Comparison of ENCODE assay signal across 8 cellular contexts in genomic region chr5:139709587-139710369, GRCh38.
A peak's percentile ranks its signal among the peaks of the same experiment; 100 is the strongest.
DNase-seq lines count a peak whose midpoint lies in the region; ATAC-seq and TF ChIP-seq lines count a peak whose summit lies in the region.

No MANE protein-coding gene starts in this region.

- H3K27me3 ChIP-seq in heart left ventricle: peaks cover 0 to 26% (median 0%) of the 10 kb centered on the region in 9 donors

- 11 to 38% (median 19%) methylated on average over 5 to 59 of the region's 59 CpGs for WGBS in heart left ventricle, 4 donors

- peaks cover 14 to 40% (median 33%) of the 10 kb centered on the region in 12 donors for H3K4me1 ChIP-seq in heart left ventricle

- TF ChIP-seq POLR2A in heart left ventricle (IDR thresholded peaks at IDR 0.05): no peak

- H3K27ac ChIP-seq in heart left ventricle: peak overlapping the region; percentile 46 to 88 (median 77)

- ATAC-seq in heart left ventricle: peak; percentile 12 to 64 (median 38)
- ATAC-seq in HG03139 (IDR thresholded peaks at IDR 0.05; ENCODE audit: unreplicated experiment): no peak

- peak overlapping the region in 10 of 12 donors; percentile 34 to 65 (median 58) for H3K4me3 ChIP-seq in heart left ventricle
- peak overlapping the region; percentile 15 for H3K4me3 ChIP-seq in retinal pigment epithelial cell (ENCODE audit: low read length)

- no peaks in the 10 kb centered on the region for H3K36me3 ChIP-seq in heart left ventricle

- TF ChIP-seq CTCF in heart left ventricle (IDR thresholded peaks at IDR 0.05) (no peak), retinal pigment epithelial cell (conservative IDR thresholded peaks at IDR 0.05; ENCODE audit: low read depth, low read length) (no peak)

- DNase-seq in HK-2 (ENCODE audit: unreplicated experiment): peak; percentile 56
- DNase-seq in activated CD8-positive, alpha-beta memory T cell treated with anti-CD3 and anti-CD28 coated beads for 24 hours: peak; percentile 77
- peak; percentile 58 to 82 (median 77) for DNase-seq in heart left ventricle
- DNase-seq in retinal pigment epithelial cell (ENCODE audit: low read depth): no peak
- no peak for DNase-seq in activated effector memory CD4-positive, alpha-beta T cell treated with anti-CD3 and anti-CD28 coated beads, Interleukin-2, amount 50 U/mL, for 16 hours
- no peak for DNase-seq in NCI-H510A (lab: John Stamatoyannopoulos, UW)
- DNase-seq in HPDE6-E6E7 (ENCODE audit: extremely low spot score): no peak

- intact Hi-C loops in heart left ventricle (cut with DNase I): loop anchor here in 5 of 10 donors (2.0 to 10.0 kb wide), 6 partner anchors 35 to 55 kb away; no protein-coding TSS in a partner anchor

- H3K9me3 ChIP-seq in heart left ventricle: no peaks in the 10 kb centered on the region

Comparison
In these comparisons a context has a peak if more than half of its experiments do, and no peak if none do; other contexts are left out.
1. DNase-seq: peak in HK-2 (single experiment), activated CD8-positive, alpha-beta memory T cell treated with anti-CD3 and anti-CD28 coated beads for 24 hours (single experiment) and heart left ventricle (5 of 5); none in retinal pigment epithelial cell (single experiment), activated effector memory CD4-positive, alpha-beta T cell treated with anti-CD3 and anti-CD28 coated beads, Interleukin-2, amount 50 U/mL, for 16 hours (single experiment), NCI-H510A (single experiment) and HPDE6-E6E7 (single experiment).